In the genomic region with DNA sequence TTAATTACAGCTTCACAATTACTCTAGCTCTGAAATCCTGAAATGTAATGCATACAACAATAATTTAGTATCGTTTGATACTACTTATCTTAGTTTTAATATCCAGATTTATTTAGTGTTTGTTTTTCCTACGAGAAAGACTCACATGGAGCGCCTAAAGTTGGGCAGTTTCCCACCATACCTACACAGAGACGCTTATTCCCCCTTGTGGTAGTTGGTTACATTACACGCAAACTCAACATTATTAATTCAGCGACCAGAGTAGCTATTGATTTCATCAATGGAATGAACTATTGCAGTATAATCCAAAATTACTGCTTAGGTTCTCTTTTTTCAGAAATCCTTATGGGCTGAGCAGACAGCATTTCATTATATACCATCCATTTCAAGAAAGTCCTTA, we compare ENCODE assay signal across 9 cellular contexts.
DNase-seq lines count a peak whose midpoint lies in the region; ATAC-seq and TF ChIP-seq lines count a peak whose summit lies in the region.
"Had no signal": no experiment of that assay in that cellular context is flagged by ENCODE, and none has a peak within 500 bp of the region (broad histone marks: within the 10 kb centered on the region; RNA-seq: fewer than 3 reads in every experiment).

No MANE protein-coding gene starts in this region.

- TF ChIP-seq POLR2A in GM18505 (IDR thresholded peaks at IDR 0.05; ENCODE audit: borderline replicate concordance, extremely low read depth, insufficient read depth, insufficient read length): no peak

- DNase-seq in ELR (ENCODE audit: low read depth): peak; percentile 2
- peak; percentile 11 to 65 for DNase-seq in SJCRH30
- peak; percentile 30 for DNase-seq in medulla oblongata (ENCODE audit: extremely low spot score)
- no peak for DNase-seq in naive thymus-derived CD8-positive, alpha-beta T cell
- DNase-seq: NCI-H1092 had no signal

- H3K27ac Mint-ChIP-seq in naive thymus-derived CD8-positive, alpha-beta T cell: no peak overlapping the region

- H3K4me1 Mint-ChIP-seq in naive thymus-derived CD8-positive, alpha-beta T cell: no peaks in the 10 kb centered on the region

- no peaks in the 10 kb centered on the region for H3K36me3 ChIP-seq in SJCRH30

- H3K27me3 ChIP-seq in SJCRH30: peaks cover 4% of the 10 kb centered on the region; the same call in 1 of the 2 replicates

- H3K9me3 ChIP-seq in SJCRH30 (replicated peaks): no peaks in the 10 kb centered on the region

- peaks cover 0 to 26% (median 9%) of the 10 kb centered on the region in 9 donors for H3K9me3 Mint-ChIP-seq in naive thymus-derived CD8-positive, alpha-beta T cell

- no peaks in the 10 kb centered on the region for H3K4me1 ChIP-seq in SJCRH30

- no peak overlapping the region for H3K27ac ChIP-seq in SJCRH30

- no peaks in the 10 kb centered on the region for H3K27me3 Mint-ChIP-seq in naive thymus-derived CD8-positive, alpha-beta T cell

- no peak overlapping the region for H3K4me3 Mint-ChIP-seq in naive thymus-derived CD8-positive, alpha-beta T cell

- ATAC-seq in HG02981 (IDR thresholded peaks at IDR 0.05; ENCODE audit: unreplicated experiment) (peak; percentile 54), GM18909 (IDR thresholded peaks at IDR 0.05; ENCODE audit: poor library complexity, unreplicated experiment) (no peak), HG02759 (IDR thresholded peaks at IDR 0.05; ENCODE audit: unreplicated experiment) (no peak), GM18505 (IDR thresholded peaks at IDR 0.05; ENCODE audit: unreplicated experiment) (no peak)
- no peak for ATAC-seq in naive thymus-derived CD8-positive, alpha-beta T cell

- no peak overlapping the region for H3K4me3 ChIP-seq in SJCRH30

- peaks cover 0 to 7% (median 0%) of the 10 kb centered on the region in 3 donors for H3K36me3 Mint-ChIP-seq in naive thymus-derived CD8-positive, alpha-beta T cell

- POLR2A ChIA-PET in naive thymus-derived CD8-positive, alpha-beta T cell (lab: Charles Lee): no interaction called here

Comparison
In these comparisons a context has a peak if more than half of its experiments do, and no peak if none do; other contexts are left out.
1. DNase-seq: peak in ELR (single experiment), SJCRH30 (2 of 2) and medulla oblongata (single experiment); none in naive thymus-derived CD8-positive, alpha-beta T cell (0 of 10).